In genomic region chr3:115787818-115788217, GRCh38 we compare ENCODE assay signal across 20 cellular contexts.
"Had no signal": no experiment of that assay in that cellular context is flagged by ENCODE, and none has a peak within 500 bp of the region (broad histone marks: within the 10 kb centered on the region; RNA-seq: fewer than 3 reads in every experiment).

No MANE protein-coding gene starts in this region.

- H3K9me3 ChIP-seq: gastrocnemius medialis, heart left ventricle, spleen, thoracic aorta, upper lobe of left lung had no signal

- ATAC-seq: gastrocnemius medialis; heart left ventricle; left ventricle myocardium superior; naive thymus-derived CD8-positive, alpha-beta T cell; sciatic nerve; stimulated activated naive B cell treated with anti-CD40 and anti-IgM and Interleukin-4, amounts not matched to agents 10 μg/mL and 1 μg/mL and 100 μg/mL, for 72 hours; T-cell had no signal

- H3K27ac ChIP-seq: dorsolateral prefrontal cortex, gastrocnemius medialis, heart left ventricle, parathyroid adenoma, spleen, thoracic aorta, upper lobe of left lung had no signal

- H3K4me3 ChIP-seq: dorsolateral prefrontal cortex, gastrocnemius medialis, heart left ventricle, spleen, thoracic aorta, upper lobe of left lung had no signal

- H3K79me2 ChIP-seq: parathyroid adenoma had no signal

- DNase-seq: activated B cell treated with CpG ODN at 0.5 μM for 24 hours; activated CD4-positive, alpha-beta memory T cell treated with anti-CD3 and anti-CD28 coated beads for 36 hours; activated CD4-positive, alpha-beta T cell treated with anti-CD3 and anti-CD28 coated beads for 4 hours; activated naive CD4-positive, alpha-beta T cell; activated naive CD8-positive, alpha-beta T cell treated with anti-CD3 and anti-CD28 coated beads for 36 hours; activated T-cell treated with anti-CD3 and anti-CD28 coated beads for 4 hours; amniotic stem cell; dorsolateral prefrontal cortex; endodermal cell; gastrocnemius medialis; heart left ventricle; left ventricle myocardium superior; naive thymus-derived CD8-positive, alpha-beta T cell; spleen; stimulated activated naive B cell treated with anti-CD40 and anti-IgM and Interleukin-4, amounts not matched to agents 10 μg/mL and 1 μg/mL and 100 μg/mL, for 72 hours; T-cell; upper lobe of left lung had no signal

- H2AFZ ChIP-seq: parathyroid adenoma had no signal

- H3K9ac ChIP-seq: parathyroid adenoma had no signal

- H3K27me3 ChIP-seq: dorsolateral prefrontal cortex, gastrocnemius medialis, heart left ventricle, upper lobe of left lung had no signal

- H3K36me3 ChIP-seq: gastrocnemius medialis, heart left ventricle, spleen, thoracic aorta, upper lobe of left lung had no signal
